In genomic region chr1:220527279-220528048, GRCh38 we compare ENCODE assay signal across 1 cellular context.
TF ChIP-seq lines count a peak whose summit lies in the region.

No MANE protein-coding gene starts in this region.

TF ChIP-seq in IMR-90, 13 proteins besides CTCF, POLR2A, EP300 and RAD21 (continued from another document):
- TF ChIP-seq FOS (IDR thresholded peaks at IDR 0.05; ENCODE audit: low read depth, low read length) (no peak), NFE2L2 (IDR thresholded peaks at IDR 0.05; ENCODE audit: low read depth, low read length) (no peak), CHD1 (IDR thresholded peaks at IDR 0.05; ENCODE audit: low read depth, low read length) (no peak), USF2 (IDR thresholded peaks at IDR 0.05; ENCODE audit: low read depth, low read length) (no peak), BHLHE40 (IDR thresholded peaks at IDR 0.05; ENCODE audit: low read depth, low read length) (no peak), CEBPB (IDR thresholded peaks at IDR 0.05; ENCODE audit: low read depth, low read length) (no peak), MAFK (IDR thresholded peaks at IDR 0.05; ENCODE audit: low read depth, low read length) (no peak), SMC3 (IDR thresholded peaks at IDR 0.05; ENCODE audit: low read depth, low read length) (no peak), MXI1 (IDR thresholded peaks at IDR 0.05; ENCODE audit: borderline replicate concordance, low read depth, low read length) (no peak), RFX5 (IDR thresholded peaks at IDR 0.05; ENCODE audit: low read depth, low read length) (no peak), RCOR1 (IDR thresholded peaks at IDR 0.05; ENCODE audit: insufficient replicate concordance, low read length) (no peak)
TF ChIP-seq in IMR-90: peak in this region for 0.
